In genomic region chr19:10321417-10321797, GRCh38 we compare ENCODE assay signal across 22 cellular contexts. TPM values are rescaled to one million over a fixed set of nuclear protein-coding genes. Genes with fewer than 3 reads are reported as not detected.
"Had no signal": no experiment of that assay in that cellular context is flagged by ENCODE, and none has a peak within 500 bp of the region (broad histone marks: within the 10 kb centered on the region; RNA-seq: fewer than 3 reads in every experiment).

No MANE protein-coding gene starts in this region.

- H3K4me1 Mint-ChIP-seq: activated CD4-positive, alpha-beta T cell treated with anti-CD3 and anti-CD28 coated beads for 36 hours; neural progenitor cell had no signal

- H3K4me3 Mint-ChIP-seq: activated CD4-positive, alpha-beta memory T cell treated with anti-CD3 and anti-CD28 coated beads for 36 hours; activated CD4-positive, alpha-beta T cell treated with anti-CD3 and anti-CD28 coated beads for 36 hours; activated naive CD4-positive, alpha-beta T cell treated with anti-CD3 and anti-CD28 coated beads for 36 hours; activated T-cell treated with anti-CD3 and anti-CD28 coated beads, Interleukin-2, amount 50 U/mL, for 4 hours; neural progenitor cell; WTC11 had no signal

- H3K9me3 ChIP-seq: left lung, ovary, psoas muscle, testis, upper lobe of left lung had no signal

- H3K4me3 ChIP-seq: left lung, neural progenitor cell, ovary, psoas muscle, skin epidermis, testis, upper lobe of left lung had no signal

- H3K36me3 ChIP-seq: ovary had no signal

- H3K4me2 ChIP-seq: neural progenitor cell had no signal

- H3K9ac ChIP-seq: neural progenitor cell had no signal

- ATAC-seq: activated CD4-positive, alpha-beta T cell treated with anti-CD3 and anti-CD28 coated beads for 36 hours; activated T-cell treated with anti-CD3 and anti-CD28 coated beads, Interleukin-2, amount 50 U/mL, for 4 hours; left lung; naive thymus-derived CD4-positive, alpha-beta T cell; psoas muscle; right cardiac atrium; WTC11 had no signal

- H3K9me3 Mint-ChIP-seq: activated CD4-positive, alpha-beta memory T cell treated with anti-CD3 and anti-CD28 coated beads for 36 hours; activated naive CD4-positive, alpha-beta T cell treated with anti-CD3 and anti-CD28 coated beads for 36 hours; activated T-cell treated with anti-CD3 and anti-CD28 coated beads, Interleukin-2, amount 50 U/mL, for 4 hours; brain; naive thymus-derived CD4-positive, alpha-beta T cell; neural progenitor cell; WTC11 had no signal

- H3K27ac Mint-ChIP-seq: activated CD4-positive, alpha-beta memory T cell treated with anti-CD3 and anti-CD28 coated beads for 36 hours; activated CD4-positive, alpha-beta T cell treated with anti-CD3 and anti-CD28 coated beads for 36 hours had no signal

- H3K27me3 Mint-ChIP-seq: activated CD4-positive, alpha-beta memory T cell treated with anti-CD3 and anti-CD28 coated beads for 36 hours; activated CD4-positive, alpha-beta T cell treated with anti-CD3 and anti-CD28 coated beads for 36 hours; brain; naive thymus-derived CD4-positive, alpha-beta T cell had no signal

- H3K27me3 ChIP-seq: left lung, neural progenitor cell, ovary, testis, upper lobe of left lung had no signal

- DNase-seq: activated CD4-positive, alpha-beta memory T cell treated with anti-CD3 and anti-CD28 coated beads for 36 hours; activated CD4-positive, alpha-beta T cell treated with anti-CD3 and anti-CD28 coated beads for 36 hours; activated naive CD4-positive, alpha-beta T cell treated with anti-CD3 and anti-CD28 coated beads for 36 hours; activated T-cell treated with anti-CD3 and anti-CD28 coated beads, Interleukin-2, amount 50 U/mL, for 4 hours; anterior cingulate cortex; caudate nucleus; foreskin melanocyte; kidney; left lung; midbrain; naive thymus-derived CD4-positive, alpha-beta T cell; ovary; psoas muscle; right cardiac atrium; stimulated activated CD4-positive, alpha-beta T cell treated with anti-CD3 and anti-CD28 coated beads, Interleukin-15, amount 100 ng/mL, for 24 hours; stimulated activated CD4-positive, alpha-beta T cell treated with anti-CD3 and anti-CD28 coated beads, Interleukin-2, amount 100 ng/mL, for 48 hours; testis had no signal

- H3K4me1 ChIP-seq: neural progenitor cell, psoas muscle had no signal

- H3K27ac ChIP-seq: left lung, neural progenitor cell, ovary, psoas muscle, skin epidermis, testis, upper lobe of left lung had no signal

- H2AFZ ChIP-seq: neural progenitor cell had no signal

RNA-seq across cellular contexts. Expression of gene ICAM5, which starts 31.7 kb away (rescaled TPM):
- polyA plus RNA-seq: naive thymus-derived CD4-positive, alpha-beta T cell had no signal
